ENCODE assay signal across 12 cellular contexts in the genomic region with DNA sequence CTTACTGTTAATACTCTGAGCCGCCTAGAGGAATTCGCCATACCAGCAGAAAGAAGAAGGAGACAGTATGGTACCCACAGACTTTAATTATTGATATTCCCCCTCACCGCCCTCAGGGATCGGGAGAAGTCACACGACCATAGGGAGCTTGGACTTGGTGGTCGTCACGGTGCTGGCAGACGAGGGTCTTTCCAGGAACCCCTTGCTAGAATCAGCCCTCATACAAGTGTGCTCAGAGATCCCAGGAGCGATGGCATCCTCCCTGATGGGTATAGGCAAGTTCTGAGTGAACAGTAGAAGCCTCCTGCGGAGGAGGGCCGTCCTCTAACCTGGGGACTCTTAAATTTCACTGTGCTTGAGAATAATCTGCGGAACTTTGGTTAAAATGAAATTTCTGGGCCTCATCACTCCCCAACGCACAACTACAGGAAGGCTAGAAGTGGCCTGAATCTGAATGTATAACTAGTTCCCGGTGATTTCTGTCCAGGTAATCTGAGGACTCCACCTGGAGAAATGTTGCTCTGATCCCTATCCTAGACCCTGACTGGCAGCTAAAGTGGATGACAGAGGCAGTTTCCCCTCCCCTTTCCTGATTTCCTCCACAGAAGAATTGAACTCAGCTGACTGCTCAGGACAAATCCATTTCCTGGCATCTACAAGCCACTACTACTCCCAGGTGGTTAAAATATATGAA. TPM values are rescaled to one million over a fixed set of nuclear protein-coding genes. Genes with fewer than 3 reads are reported as not detected.
DNase-seq lines count a peak whose midpoint lies in the region; ATAC-seq and TF ChIP-seq lines count a peak whose summit lies in the region.
"Had no signal": no experiment of that assay in that cellular context is flagged by ENCODE, and none has a peak within 500 bp of the region (broad histone marks: within the 10 kb centered on the region; RNA-seq: fewer than 3 reads in every experiment).

No MANE protein-coding gene starts in this region.

- WGBS in smooth muscle cell (ENCODE audit: low lambda C conversion rate) = 53% methylated on average over 14 of the region's 14 CpGs

- H3K4me1 ChIP-seq in ACC112 (ENCODE audit: control insufficient read depth, insufficient read depth, low read length, unreplicated experiment) (peaks cover 20% of the 10 kb centered on the region), smooth muscle cell (ENCODE audit: low read depth) (peaks cover 15% of the 10 kb centered on the region)

- H3K4me2 ChIP-seq in smooth muscle cell = no peak overlapping the region

- no peak overlapping the region for H3K27ac ChIP-seq in ACC112 (ENCODE audit: low read depth, low read length)
- H3K27ac ChIP-seq in smooth muscle cell (ENCODE audit: low read depth) = no peak overlapping the region
- H3K27ac ChIP-seq: WERI-Rb-1 had no signal

- no peaks in the 10 kb centered on the region for H3K9me3 ChIP-seq in smooth muscle cell (replicated peaks; ENCODE audit: low read depth)

- H3K9ac ChIP-seq in smooth muscle cell (ENCODE audit: low read depth) = no peak overlapping the region

- no peak overlapping the region for H3K27ac Mint-ChIP-seq in activated naive CD8-positive, alpha-beta T cell treated with anti-CD3 and anti-CD28 coated beads, Interleukin-2, amount 10 ng/mL, durations not matched to agents 7 days and 5 days
- no peak overlapping the region for H3K27ac Mint-ChIP-seq in memory B cell

- peaks cover 17% of the 10 kb centered on the region; the same call in 1 of the 2 replicates for H3K27me3 ChIP-seq in ACC112 (ENCODE audit: insufficient read depth, low read length)
- peaks cover 100% of the 10 kb centered on the region for H3K27me3 ChIP-seq in smooth muscle cell (ENCODE audit: low read depth)

- H3K4me3 ChIP-seq in ACC112 (ENCODE audit: low read depth, low read length) (peak overlapping the region; percentile 81), smooth muscle cell (no peak overlapping the region)

- TF ChIP-seq CTCF in GM13976 (IDR thresholded peaks at IDR 0.05; ENCODE audit: borderline replicate concordance, control extremely low read depth, extremely low read depth, insufficient read depth, missing control alignments) = no peak
- TF ChIP-seq CTCF in smooth muscle cell (IDR thresholded peaks at IDR 0.05; ENCODE audit: borderline replicate concordance, insufficient read depth, poor library complexity, severe bottlenecking) = no peak

- H3K4me1 Mint-ChIP-seq in activated naive CD8-positive, alpha-beta T cell treated with anti-CD3 and anti-CD28 coated beads, Interleukin-2, amount 10 ng/mL, durations not matched to agents 7 days and 5 days = peaks cover 19% of the 10 kb centered on the region
- peaks cover 21% of the 10 kb centered on the region for H3K4me1 Mint-ChIP-seq in memory B cell

- no peaks in the 10 kb centered on the region for H3K79me2 ChIP-seq in ACC112 (ENCODE audit: control insufficient read depth, insufficient read depth, low read length, unreplicated experiment)
- H3K79me2 ChIP-seq in smooth muscle cell (ENCODE audit: low read depth) = no peaks in the 10 kb centered on the region

- no peaks in the 10 kb centered on the region for H4K20me1 ChIP-seq in smooth muscle cell (ENCODE audit: low read depth)

- H3K9me3 Mint-ChIP-seq in activated naive CD8-positive, alpha-beta T cell treated with anti-CD3 and anti-CD28 coated beads, Interleukin-2, amount 10 ng/mL, durations not matched to agents 7 days and 5 days = no peaks in the 10 kb centered on the region
- H3K9me3 Mint-ChIP-seq in memory B cell = no peaks in the 10 kb centered on the region

- no peaks in the 10 kb centered on the region for H3K36me3 Mint-ChIP-seq in activated naive CD8-positive, alpha-beta T cell treated with anti-CD3 and anti-CD28 coated beads, Interleukin-2, amount 10 ng/mL, durations not matched to agents 7 days and 5 days
- H3K36me3 Mint-ChIP-seq in memory B cell = peaks cover 2% of the 10 kb centered on the region

- no peak overlapping the region for H2AFZ ChIP-seq in ACC112 (ENCODE audit: low read length, unreplicated experiment)
- H2AFZ ChIP-seq in smooth muscle cell (ENCODE audit: low read depth) = no peak overlapping the region

- H3K36me3 ChIP-seq in ACC112 (ENCODE audit: insufficient read depth, low read length) (no peaks in the 10 kb centered on the region), smooth muscle cell (ENCODE audit: low read depth) (no peaks in the 10 kb centered on the region)
- H3K36me3 ChIP-seq: WERI-Rb-1 had no signal

- ATAC-seq in activated naive CD8-positive, alpha-beta T cell treated with anti-CD3 and anti-CD28 coated beads, Interleukin-2, amount 10 ng/mL, durations not matched to agents 7 days and 5 days (ENCODE audit: low read depth) = no peak
- ATAC-seq in memory B cell (ENCODE audit: low read depth) = no peak
- ATAC-seq in activated CD4-positive, CD25-positive, alpha-beta regulatory T cell treated with anti-CD3 and anti-CD28 coated beads, Interleukin-2, amount 50 U/mL, for 24 hours = no peak

- peaks cover 3% of the 10 kb centered on the region for H3K27me3 Mint-ChIP-seq in activated naive CD8-positive, alpha-beta T cell treated with anti-CD3 and anti-CD28 coated beads, Interleukin-2, amount 10 ng/mL, durations not matched to agents 7 days and 5 days
- H3K27me3 Mint-ChIP-seq in memory B cell = no peaks in the 10 kb centered on the region

- POLR2A ChIA-PET in activated naive CD8-positive, alpha-beta T cell treated with anti-CD3 and anti-CD28 coated beads, Interleukin-2, amount 10 ng/mL, durations not matched to agents 7 days and 5 days (lab: Charles Lee) = interaction anchor here (1.0 to 1.9 kb wide), 5 partner anchors 8 to 125 kb away, joined by 3 to 19 read pairs (median 6); partner anchors contain the start of genes SIAE, SPA17 and TBRG1

- no peaks in the 10 kb centered on the region for H3F3A ChIP-seq in smooth muscle cell (ENCODE audit: low read depth)

- in situ Hi-C loops in GM13976 (cut with MboI; ENCODE audit: low sequenced_read_pairs, unreplicated experiment) = no loop called here

- peak overlapping the region; percentile 96 for H3K4me3 Mint-ChIP-seq in activated naive CD8-positive, alpha-beta T cell treated with anti-CD3 and anti-CD28 coated beads, Interleukin-2, amount 10 ng/mL, durations not matched to agents 7 days and 5 days
- H3K4me3 Mint-ChIP-seq in memory B cell = peak overlapping the region; percentile 98

- DNase-seq in GM13976 (ENCODE audit: low spot score) (peak; percentile 29), memory B cell (ENCODE audit: low spot score in 2 of 2) (no peak), medulla oblongata (ENCODE audit: extremely low spot score) (no peak), smooth muscle cell (lab: John Stamatoyannopoulos, UW; ENCODE audit: unreplicated experiment) (no peak)
- no peak for DNase-seq in activated naive CD8-positive, alpha-beta T cell treated with anti-CD3 and anti-CD28 coated beads, Interleukin-2, amount 10 ng/mL, durations not matched to agents 7 days and 5 days
- no peak for DNase-seq in stimulated activated CD8-positive, alpha-beta memory T cell treated with anti-CD3 and anti-CD28 coated beads, Interleukin-4, amount 100 ng/mL, for 48 hours
- DNase-seq: DND-41, NCI-H524 treated with DMSO at 0.1 percent for 48 hours, WERI-Rb-1 had no signal

RNA-seq across cellular contexts. Expression of gene VSIG2, which starts 4.5 kb away (rescaled TPM):
- under 1 TPM in 1 of 2 experiments, not detected in 1; 0.34 TPM for total RNA-seq in activated naive CD8-positive, alpha-beta T cell treated with anti-CD3 and anti-CD28 coated beads, Interleukin-2, amount 10 ng/mL, durations not matched to agents 7 days and 5 days
- total RNA-seq in smooth muscle cell = not detected in 2 replicates
- not detected in 2 replicates for polyA plus RNA-seq in smooth muscle cell

RNA-seq across cellular contexts. Expression of gene NRGN, which starts 7.8 kb away (rescaled TPM):
- total RNA-seq in activated naive CD8-positive, alpha-beta T cell treated with anti-CD3 and anti-CD28 coated beads, Interleukin-2, amount 10 ng/mL, durations not matched to agents 7 days and 5 days = 1 to 10 TPM; 4.0 to 5.3 TPM
- total RNA-seq in smooth muscle cell = 1.2 TPM in 1 of 2 replicates, not detected in the other
- polyA plus RNA-seq in smooth muscle cell = 2.0 and 2.8 TPM in 2 replicates
- total RNA-seq: bronchial epithelial cell had no signal

RNA-seq across cellular contexts. Expression of gene ESAM, which starts 14.5 kb away (rescaled TPM):
- total RNA-seq in activated naive CD8-positive, alpha-beta T cell treated with anti-CD3 and anti-CD28 coated beads, Interleukin-2, amount 10 ng/mL, durations not matched to agents 7 days and 5 days = under 1 TPM; 0.91 to 0.97 TPM
- 0.31 and 0.76 TPM in 2 replicates for total RNA-seq in smooth muscle cell
- 0.94 and 1.5 TPM in 2 replicates for polyA plus RNA-seq in smooth muscle cell
- total RNA-seq: bronchial epithelial cell had no signal

RNA-seq across cellular contexts. Expression of gene MSANTD2, which starts 52.7 kb away (rescaled TPM):
- 10 to 100 TPM; 13.1 to 13.5 TPM for total RNA-seq in activated naive CD8-positive, alpha-beta T cell treated with anti-CD3 and anti-CD28 coated beads, Interleukin-2, amount 10 ng/mL, durations not matched to agents 7 days and 5 days
- total RNA-seq in smooth muscle cell = 18.8 and 25.3 TPM in 2 replicates
- 11.4 and 13.6 TPM in 2 replicates for polyA plus RNA-seq in smooth muscle cell
